In the genomic region with DNA sequence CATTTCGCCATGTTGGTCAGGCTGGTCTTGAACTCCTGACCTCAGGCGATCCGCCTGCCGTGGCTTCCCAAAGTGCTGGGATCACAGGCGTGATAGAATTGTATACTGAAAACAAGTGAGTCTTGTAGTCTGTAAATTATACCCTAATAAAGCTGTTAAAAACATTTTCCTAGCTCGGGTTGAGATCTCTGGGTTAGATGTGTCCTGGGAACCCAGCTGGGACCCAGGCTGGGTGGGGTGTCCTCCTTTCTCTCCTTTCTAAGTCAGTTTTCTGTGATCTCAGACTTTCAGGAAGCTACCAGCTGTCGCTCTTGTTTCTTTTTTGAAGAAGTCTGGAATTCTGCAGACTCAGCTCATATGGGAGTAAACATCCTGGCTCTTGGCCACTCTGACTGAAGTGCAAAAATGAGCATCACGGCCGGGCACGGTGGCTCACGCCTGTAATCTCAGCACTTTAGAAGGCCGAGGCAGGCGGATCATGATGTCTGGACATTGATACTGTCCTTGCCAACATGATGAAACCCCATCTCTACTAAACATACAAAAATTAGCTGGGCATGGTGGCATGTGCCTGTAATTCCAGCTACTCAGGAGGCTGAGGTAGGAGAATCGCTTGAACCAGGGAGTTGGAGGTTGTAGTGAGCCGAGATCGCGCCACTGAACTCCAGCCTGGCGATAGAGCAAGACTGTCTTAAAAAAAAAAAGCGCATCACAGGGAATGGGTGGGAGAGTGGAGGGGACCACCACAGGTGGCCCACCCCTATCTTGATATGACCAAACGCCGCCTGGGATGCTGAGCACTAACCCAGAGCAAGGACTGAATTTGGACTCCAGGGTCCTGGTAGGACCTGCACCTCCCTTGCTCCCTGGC, we compare ENCODE assay signal across 9 cellular contexts. TPM values are rescaled to one million over a fixed set of nuclear protein-coding genes. Genes with fewer than 3 reads are reported as not detected.
DNase-seq lines count a peak whose midpoint lies in the region; FAIRE-seq and TF ChIP-seq lines count a peak whose summit lies in the region.
"Had no signal": no experiment of that assay in that cellular context is flagged by ENCODE, and none has a peak within 500 bp of the region (broad histone marks: within the 10 kb centered on the region; RNA-seq: fewer than 3 reads in every experiment).

No MANE protein-coding gene starts in this region.

- no peaks in the 10 kb centered on the region for H3K36me3 ChIP-seq in mucosa of rectum (ENCODE audit: control insufficient read depth in 2 of 2, insufficient read depth in 2 of 2, low read length in 2 of 2)

- peaks cover 0 to under 1% of the 10 kb centered on the region in 2 donors for H3K4me1 ChIP-seq in mucosa of rectum (ENCODE audit: control insufficient read depth in 2 of 2, insufficient read depth in 2 of 2, low read length in 2 of 2)

- peak overlapping the region; percentile 0 to 24 for H3K9ac ChIP-seq in mucosa of rectum (ENCODE audit: low read depth in 1 of 2, low read length in 2 of 2)

- H3K27ac ChIP-seq in mucosa of rectum (ENCODE audit: low read depth in 2 of 2, low read length in 2 of 2), result peak overlapping the region; percentile 58 to 60

- TF ChIP-seq CTCF in type B pancreatic cell (conservative IDR thresholded peaks at IDR 0.05), result no peak

- no peaks in the 10 kb centered on the region for H3K27me3 ChIP-seq in mucosa of rectum (ENCODE audit: control insufficient read depth in 2 of 2, insufficient read depth in 2 of 2, low read length in 2 of 2)

- H3K27ac Mint-ChIP-seq in type B pancreatic cell, result peak overlapping the region; percentile 62
- H3K27ac Mint-ChIP-seq: activated T-helper 2 cell treated with anti-CD3 and anti-CD28 coated beads, Interferon-gamma antibody, Interleukin-2, Interleukin-4, amounts not matched to agents 10 μg/mL and 5 μg/mL and 100 μg/mL, durations not matched to agents 14 hours and 24 hours and 36 hours had no signal

- no peak overlapping the region for H3K4me3 ChIP-seq in mucosa of rectum (ENCODE audit: low read length in 2 of 2)

- H3K9me3 ChIP-seq in mucosa of rectum (ENCODE audit: control insufficient read depth in 2 of 2, low read length in 2 of 2), result no peaks in the 10 kb centered on the region

- peaks cover 22% of the 10 kb centered on the region for H3K4me1 Mint-ChIP-seq in type B pancreatic cell (ENCODE audit: unreplicated experiment)

- H3K4me3 Mint-ChIP-seq in type B pancreatic cell, result peak overlapping the region; percentile 13

- H3K27me3 Mint-ChIP-seq in type B pancreatic cell, result peaks cover 10% of the 10 kb centered on the region

- H3K36me3 Mint-ChIP-seq in type B pancreatic cell, result no peaks in the 10 kb centered on the region

- FAIRE-seq in urothelium cell line (lab: Jason Lieb, UNC), result no peak

- DNase-seq in NCI-H1105 treated with DMSO at 0.1 percent for 48 hours (lab: John Stamatoyannopoulos, UW) (peak; percentile 10), NCI-H1105 (lab: John Stamatoyannopoulos, UW) (no peak), fibroblast of gingiva (ENCODE audit: low read depth) (peak; percentile 62), type B pancreatic cell (ENCODE audit: extremely low spot score, unreplicated experiment) (no peak), urothelium cell line (ENCODE audit: low spot score) (no peak), NCI-H1930 (lab: John Stamatoyannopoulos, UW) (no peak)
- DNase-seq in effector CD4-positive, alpha-beta T cell, result no peak

- H3K9me3 Mint-ChIP-seq in type B pancreatic cell, result no peaks in the 10 kb centered on the region
- H3K9me3 Mint-ChIP-seq: activated T-helper 2 cell treated with anti-CD3 and anti-CD28 coated beads, Interferon-gamma antibody, Interleukin-2, Interleukin-4, amounts not matched to agents 10 μg/mL and 5 μg/mL and 100 μg/mL, durations not matched to agents 14 hours and 24 hours and 36 hours had no signal

RNA-seq across cellular contexts. Expression of a gene that starts 9.9 kb away (rescaled TPM):
- 35.0 and 37.6 TPM in 2 replicates for total RNA-seq in type B pancreatic cell (ENCODE audit: low replicate concordance)

RNA-seq across cellular contexts. Expression of a gene that starts 12.7 kb away (rescaled TPM):
- 40.7 and 96.5 TPM in 2 replicates for total RNA-seq in type B pancreatic cell (ENCODE audit: low replicate concordance)

RNA-seq across cellular contexts. Expression of a gene that starts 33.5 kb away (rescaled TPM):
- 142 and 174 TPM in 2 replicates for total RNA-seq in type B pancreatic cell (ENCODE audit: low replicate concordance)

RNA-seq across cellular contexts. Expression of a gene that starts 33.6 kb away (rescaled TPM):
- total RNA-seq in type B pancreatic cell (ENCODE audit: low replicate concordance), result 6.4 TPM in 2 replicates

RNA-seq across cellular contexts. Expression of a gene that starts 37.2 kb away (rescaled TPM):
- 2.6 and 4.2 TPM in 2 replicates for total RNA-seq in type B pancreatic cell (ENCODE audit: low replicate concordance)

Comparison
In these comparisons a context has a peak if more than half of its experiments do, and no peak if none do; other contexts are left out.
1. DNase-seq: peak in NCI-H1105 treated with DMSO at 0.1 percent for 48 hours (single experiment) and fibroblast of gingiva (single experiment); none in NCI-H1105 (single experiment), type B pancreatic cell (single experiment), urothelium cell line (single experiment), effector CD4-positive, alpha-beta T cell (single experiment) and NCI-H1930 (0 of 2).